30 cellular contexts compared by ENCODE assay signal in the genomic region with DNA sequence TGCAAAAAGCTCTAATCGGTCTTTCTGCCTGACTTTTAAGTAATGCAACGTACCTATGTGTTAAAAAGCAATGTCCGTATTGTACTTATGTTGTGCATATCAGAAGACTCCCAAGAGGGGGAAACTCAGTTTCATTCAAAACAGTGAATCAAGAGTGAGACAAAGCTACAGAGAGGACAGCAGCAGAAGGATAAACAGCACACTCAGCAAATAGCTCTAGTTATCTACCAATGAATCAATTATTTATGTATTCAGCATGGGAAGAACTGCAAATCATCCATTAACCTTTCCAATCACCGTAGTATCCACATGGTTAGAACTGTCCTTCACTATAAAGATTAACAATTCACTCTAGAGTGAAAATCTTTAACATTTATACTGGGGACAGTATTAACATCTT. TPM values are rescaled to one million over a fixed set of nuclear protein-coding genes. Genes with fewer than 3 reads are reported as not detected.
"Had no signal": no experiment of that assay in that cellular context is flagged by ENCODE, and none has a peak within 500 bp of the region (broad histone marks: within the 10 kb centered on the region; RNA-seq: fewer than 3 reads in every experiment).

No MANE protein-coding gene starts in this region.

- H3K27me3 ChIP-seq: hepatocyte, ovary, sigmoid colon, spleen, suprapubic skin, tibial artery, upper lobe of right lung had no signal

- DNase-seq: islet precursor cell; left ventricle myocardium inferior; mesendoderm; naive B cell; natural killer cell; ovary; posterior cingulate gyrus; retina; right cardiac atrium; sigmoid colon; small intestine; spleen; stimulated activated CD4-positive, alpha-beta T cell treated with anti-CD3 and anti-CD28 coated beads, Interleukin-4, amount 100 ng/mL, for 24 hours; stimulated activated naive CD4-positive, alpha-beta T cell; tibial artery; trophoblast cell; upper lobe of right lung had no signal

- H3K9me3 ChIP-seq: ovary, prostate gland, upper lobe of right lung had no signal

- H3K79me2 ChIP-seq: hepatocyte had no signal

- H3K9me3 Mint-ChIP-seq: stimulated activated naive CD8-positive, alpha-beta T cell treated with anti-CD3 and anti-CD28 coated beads, Interleukin-15, Interleukin-2, amounts not matched to agents 100 ng/mL and 50 ng/mL, for 24 hours had no signal

- H3K36me3 Mint-ChIP-seq: naive B cell; natural killer cell; stimulated activated effector memory CD8-positive, alpha-beta T cell treated with anti-CD3 and anti-CD28 coated beads, Interleukin-12 subunit alpha, Interleukin-12 subunit beta, amount 100 ng/mL, for 72 hours had no signal

- H3K4me1 ChIP-seq: left ventricle myocardium inferior, prostate gland, sigmoid colon, spleen, suprapubic skin, tibial artery, upper lobe of right lung had no signal

- H3K4me1 Mint-ChIP-seq: naive B cell; natural killer cell; stimulated activated effector memory CD8-positive, alpha-beta T cell treated with anti-CD3 and anti-CD28 coated beads, Interleukin-12 subunit alpha, Interleukin-12 subunit beta, amount 100 ng/mL, for 72 hours had no signal

- H3K4me3 Mint-ChIP-seq: mesothelial cell of epicardium; naive B cell; natural killer cell; stimulated activated effector memory CD8-positive, alpha-beta T cell treated with anti-CD3 and anti-CD28 coated beads, Interleukin-12 subunit alpha, Interleukin-12 subunit beta, amount 100 ng/mL, for 72 hours; stimulated activated naive CD8-positive, alpha-beta T cell treated with anti-CD3 and anti-CD28 coated beads, Interleukin-15, Interleukin-2, amounts not matched to agents 100 ng/mL and 50 ng/mL, for 24 hours had no signal

- H3K27ac Mint-ChIP-seq: mesothelial cell of epicardium; naive B cell; natural killer cell; stimulated activated effector memory CD8-positive, alpha-beta T cell treated with anti-CD3 and anti-CD28 coated beads, Interleukin-12 subunit alpha, Interleukin-12 subunit beta, amount 100 ng/mL, for 72 hours; stimulated activated naive CD8-positive, alpha-beta T cell treated with anti-CD3 and anti-CD28 coated beads, Interleukin-15, Interleukin-2, amounts not matched to agents 100 ng/mL and 50 ng/mL, for 24 hours had no signal

- H3K4me3 ChIP-seq: hepatocyte, left ventricle myocardium inferior, lung, ovary, prostate gland, sigmoid colon, spleen, suprapubic skin, thoracic aorta, tibial artery, upper lobe of right lung had no signal

- ATAC-seq: natural killer cell; right cardiac atrium; stimulated activated effector memory CD8-positive, alpha-beta T cell treated with anti-CD3 and anti-CD28 coated beads, Interleukin-12 subunit alpha, Interleukin-12 subunit beta, amount 100 ng/mL, for 72 hours; upper lobe of right lung had no signal

- H3K4me2 ChIP-seq: hepatocyte had no signal

- H3K36me3 ChIP-seq: left ventricle myocardium inferior, ovary, prostate gland, spleen, suprapubic skin, thoracic aorta, tibial artery, upper lobe of right lung had no signal

- H3K27me3 Mint-ChIP-seq: naive B cell; stimulated activated naive CD8-positive, alpha-beta T cell treated with anti-CD3 and anti-CD28 coated beads, Interleukin-15, Interleukin-2, amounts not matched to agents 100 ng/mL and 50 ng/mL, for 24 hours had no signal

- FAIRE-seq: small intestine, urothelium cell line had no signal

- H3K27ac ChIP-seq: hepatocyte, left ventricle myocardium inferior, ovary, prostate gland, sigmoid colon, spleen, suprapubic skin, thoracic aorta, tibial artery, upper lobe of right lung had no signal

- H2AFZ ChIP-seq: hepatocyte had no signal

RNA-seq across cellular contexts. Expression of a gene that starts 36.7 kb away (rescaled TPM):
- total RNA-seq: kidney epithelial cell, left ventricle myocardium inferior, lower leg skin, mononuclear cell, natural killer cell, omental fat pad, spleen, thoracic aorta, upper lobe of right lung had no signal
- polyA plus RNA-seq: hepatocyte had no signal

RNA-seq across cellular contexts. Expression of a gene that starts 46.6 kb away (rescaled TPM):
- total RNA-seq: mononuclear cell, natural killer cell, thoracic aorta had no signal
